In genomic region chr21:31530918-31531705, GRCh38 we compare ENCODE assay signal across 9 cellular contexts.
DNase-seq lines count a peak whose midpoint lies in the region; TF ChIP-seq lines count a peak whose summit lies in the region.
"Had no signal": no experiment of that assay in that cellular context is flagged by ENCODE, and none has a peak within 500 bp of the region (broad histone marks: within the 10 kb centered on the region; RNA-seq: fewer than 3 reads in every experiment).

No MANE protein-coding gene starts in this region.

- DNase-seq in NCI-H1048 (lab: John Stamatoyannopoulos, UW) = peak; percentile 5
- DNase-seq in NCI-H2227 (lab: John Stamatoyannopoulos, UW; ENCODE audit: unreplicated experiment) = peak; percentile 63
- peak; percentile 99 for DNase-seq in cerebellar cortex (ENCODE audit: low spot score)
- DNase-seq in prostate gland (ENCODE audit: low spot score) = peak; percentile 23
- DNase-seq in MV-4-11 (lab: John Stamatoyannopoulos, UW) = no peak
- no peak for DNase-seq in hepatic stellate cell (ENCODE audit: low spot score)
- no peak for DNase-seq in activated effector memory CD4-positive, alpha-beta T cell treated with Interleukin-2 at 50 U/mL for 16 hours
- no peak for DNase-seq in activated CD4-positive, CD25-positive, alpha-beta regulatory T cell (lab: John Stamatoyannopoulos, UW)

- no peaks in the 10 kb centered on the region for H3K9me3 ChIP-seq in prostate gland
- H3K9me3 ChIP-seq: breast epithelium had no signal

- intact Hi-C loops in prostate gland (cut with DNase I) = no loop called here

- no peak for TF ChIP-seq CTCF in prostate gland (IDR thresholded peaks at IDR 0.05)

- H3K27me3 ChIP-seq in prostate gland (replicated peaks; ENCODE audit: insufficient read depth) = no peaks in the 10 kb centered on the region
- H3K27me3 ChIP-seq: breast epithelium had no signal

- H3K36me3 ChIP-seq in prostate gland = no peaks in the 10 kb centered on the region
- H3K36me3 ChIP-seq: breast epithelium had no signal

- WGBS in prostate gland = 48% methylated on average over 10 of the region's 10 CpGs

- H3K4me1 ChIP-seq in prostate gland (replicated peaks) = peaks cover 4% of the 10 kb centered on the region

- H3K4me3 ChIP-seq in prostate gland = no peak overlapping the region
- H3K4me3 ChIP-seq: breast epithelium had no signal

- no peak for TF ChIP-seq POLR2A in prostate gland (IDR thresholded peaks at IDR 0.05)

- no peak overlapping the region for H3K27ac ChIP-seq in prostate gland

Comparison
In these comparisons a context has a peak if more than half of its experiments do, and no peak if none do; other contexts are left out.
1. DNase-seq: peak in NCI-H1048 (single experiment), NCI-H2227 (single experiment), cerebellar cortex (single experiment) and prostate gland (single experiment); none in MV-4-11 (single experiment), hepatic stellate cell (single experiment), activated effector memory CD4-positive, alpha-beta T cell treated with Interleukin-2 at 50 U/mL for 16 hours (single experiment) and activated CD4-positive, CD25-positive, alpha-beta regulatory T cell (0 of 4).